In the genomic region with DNA sequence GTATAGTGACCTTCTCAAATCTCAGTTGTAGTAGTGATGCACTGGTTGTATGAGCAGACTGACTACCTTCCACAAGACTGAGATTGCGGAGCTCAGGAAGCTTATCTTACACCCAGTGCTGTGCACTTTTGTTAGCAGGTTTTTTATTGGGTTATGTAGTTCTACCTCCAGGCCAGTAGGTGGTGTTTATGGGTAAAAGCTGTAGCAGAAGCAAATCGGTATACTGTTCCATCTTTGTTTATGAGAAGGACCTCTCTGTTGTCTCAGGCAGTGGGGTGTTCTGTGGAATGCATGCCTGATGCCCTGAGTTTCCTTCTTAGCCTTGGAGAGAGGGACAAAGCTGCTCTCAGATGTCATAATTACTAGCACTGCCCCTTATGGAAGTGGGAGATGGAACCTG, we compare ENCODE assay signal across 1 cellular context.
TF ChIP-seq lines count a peak whose summit lies in the region.

No MANE protein-coding gene starts in this region.

TF ChIP-seq in GM23338, 12 proteins besides CTCF, POLR2A, EP300 and RAD21 (continued from another document):
- TF ChIP-seq, protein P1, sequence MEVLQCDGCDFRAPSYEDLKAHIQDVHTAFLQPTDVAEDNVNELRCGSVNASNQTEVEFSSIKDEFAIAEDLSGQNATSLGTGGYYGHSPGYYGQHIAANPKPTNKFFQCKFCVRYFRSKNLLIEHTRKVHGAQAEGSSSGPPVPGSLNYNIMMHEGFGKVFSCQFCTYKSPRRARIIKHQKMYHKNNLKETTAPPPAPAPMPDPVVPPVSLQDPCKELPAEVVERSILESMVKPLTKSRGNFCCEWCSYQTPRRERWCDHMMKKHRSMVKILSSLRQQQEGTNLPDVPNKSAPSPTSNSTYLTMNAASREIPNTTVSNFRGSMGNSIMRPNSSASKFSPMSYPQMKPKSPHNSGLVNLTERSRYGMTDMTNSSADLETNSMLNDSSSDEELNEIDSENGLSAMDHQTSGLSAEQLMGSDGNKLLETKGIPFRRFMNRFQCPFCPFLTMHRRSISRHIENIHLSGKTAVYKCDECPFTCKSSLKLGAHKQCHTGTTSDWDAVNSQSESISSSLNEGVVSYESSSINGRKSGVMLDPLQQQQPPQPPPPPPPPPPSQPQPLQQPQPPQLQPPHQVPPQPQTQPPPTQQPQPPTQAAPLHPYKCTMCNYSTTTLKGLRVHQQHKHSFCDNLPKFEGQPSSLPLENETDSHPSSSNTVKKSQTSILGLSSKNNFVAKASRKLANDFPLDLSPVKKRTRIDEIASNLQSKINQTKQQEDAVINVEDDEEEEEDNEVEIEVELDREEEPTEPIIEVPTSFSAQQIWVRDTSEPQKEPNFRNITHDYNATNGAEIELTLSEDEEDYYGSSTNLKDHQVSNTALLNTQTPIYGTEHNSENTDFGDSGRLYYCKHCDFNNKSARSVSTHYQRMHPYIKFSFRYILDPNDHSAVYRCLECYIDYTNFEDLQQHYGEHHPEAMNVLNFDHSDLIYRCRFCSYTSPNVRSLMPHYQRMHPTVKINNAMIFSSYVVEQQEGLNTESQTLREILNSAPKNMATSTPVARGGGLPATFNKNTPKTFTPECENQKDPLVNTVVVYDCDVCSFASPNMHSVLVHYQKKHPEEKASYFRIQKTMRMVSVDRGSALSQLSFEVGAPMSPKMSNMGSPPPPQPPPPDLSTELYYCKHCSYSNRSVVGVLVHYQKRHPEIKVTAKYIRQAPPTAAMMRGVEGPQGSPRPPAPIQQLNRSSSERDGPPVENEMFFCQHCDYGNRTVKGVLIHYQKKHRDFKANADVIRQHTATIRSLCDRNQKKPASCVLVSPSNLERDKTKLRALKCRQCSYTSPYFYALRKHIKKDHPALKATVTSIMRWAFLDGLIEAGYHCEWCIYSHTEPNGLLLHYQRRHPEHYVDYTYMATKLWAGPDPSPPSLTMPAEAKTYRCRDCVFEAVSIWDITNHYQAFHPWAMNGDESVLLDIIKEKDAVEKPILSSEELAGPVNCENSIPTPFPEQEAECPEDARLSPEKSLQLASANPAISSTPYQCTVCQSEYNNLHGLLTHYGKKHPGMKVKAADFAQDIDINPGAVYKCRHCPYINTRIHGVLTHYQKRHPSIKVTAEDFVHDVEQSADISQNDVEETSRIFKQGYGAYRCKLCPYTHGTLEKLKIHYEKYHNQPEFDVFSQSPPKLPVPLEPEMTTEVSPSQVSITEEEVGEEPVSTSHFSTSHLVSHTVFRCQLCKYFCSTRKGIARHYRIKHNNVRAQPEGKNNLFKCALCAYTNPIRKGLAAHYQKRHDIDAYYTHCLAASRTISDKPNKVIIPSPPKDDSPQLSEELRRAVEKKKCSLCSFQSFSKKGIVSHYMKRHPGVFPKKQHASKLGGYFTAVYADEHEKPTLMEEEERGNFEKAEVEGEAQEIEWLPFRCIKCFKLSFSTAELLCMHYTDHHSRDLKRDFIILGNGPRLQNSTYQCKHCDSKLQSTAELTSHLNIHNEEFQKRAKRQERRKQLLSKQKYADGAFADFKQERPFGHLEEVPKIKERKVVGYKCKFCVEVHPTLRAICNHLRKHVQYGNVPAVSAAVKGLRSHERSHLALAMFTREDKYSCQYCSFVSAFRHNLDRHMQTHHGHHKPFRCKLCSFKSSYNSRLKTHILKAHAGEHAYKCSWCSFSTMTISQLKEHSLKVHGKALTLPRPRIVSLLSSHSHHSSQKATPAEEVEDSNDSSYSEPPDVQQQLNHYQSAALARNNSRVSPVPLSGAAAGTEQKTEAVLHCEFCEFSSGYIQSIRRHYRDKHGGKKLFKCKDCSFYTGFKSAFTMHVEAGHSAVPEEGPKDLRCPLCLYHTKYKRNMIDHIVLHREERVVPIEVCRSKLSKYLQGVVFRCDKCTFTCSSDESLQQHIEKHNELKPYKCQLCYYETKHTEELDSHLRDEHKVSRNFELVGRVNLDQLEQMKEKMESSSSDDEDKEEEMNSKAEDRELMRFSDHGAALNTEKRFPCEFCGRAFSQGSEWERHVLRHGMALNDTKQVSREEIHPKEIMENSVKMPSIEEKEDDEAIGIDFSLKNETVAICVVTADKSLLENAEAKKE (CRISPR knock-in tag; IDR thresholded peaks at IDR 0.05) = no peak
- TF ChIP-seq ZNF114 (CRISPR knock-in tag; IDR thresholded peaks at IDR 0.05) = no peak
